ENCODE assay signal across 18 cellular contexts in genomic region chr4:131609039-131609438, GRCh38.
DNase-seq lines count a peak whose midpoint lies in the region; ATAC-seq and TF ChIP-seq lines count a peak whose summit lies in the region.
"Had no signal": no experiment of that assay in that cellular context is flagged by ENCODE, and none has a peak within 500 bp of the region (broad histone marks: within the 10 kb centered on the region; RNA-seq: fewer than 3 reads in every experiment).

No MANE protein-coding gene starts in this region.

- no peak overlapping the region for H4K91ac ChIP-seq in mesenchymal stem cell (ENCODE audit: low read length)

- H2BK5ac ChIP-seq in mesenchymal stem cell (ENCODE audit: low read depth, low read length, poor library complexity, severe bottlenecking), result no peak overlapping the region

- CTCF ChIA-PET in SK-N-SH (lab: Yijun Ruan, JAX), result interaction anchor here (0.6 kb wide), 1 partner anchor 513 kb away, joined by 3 read pairs; no protein-coding TSS in a partner anchor

- peaks cover 6% of the 10 kb centered on the region for H3K4me1 Mint-ChIP-seq in mesothelial cell of epicardium
- H3K4me1 Mint-ChIP-seq in stimulated activated memory B cell treated with anti-CD40 and anti-IgM and Interleukin-4, amounts not matched to agents 10 μg/mL and 1 μg/mL and 100 μg/mL, for 72 hours, result no peaks in the 10 kb centered on the region
- H3K4me1 Mint-ChIP-seq: CD8-positive, alpha-beta memory T cell had no signal

- no peak overlapping the region for H3K4me2 ChIP-seq in SK-N-SH
- H3K4me2 ChIP-seq in mesenchymal stem cell (ENCODE audit: low read length, poor library complexity, severe bottlenecking), result no peak overlapping the region
- H3K4me2 ChIP-seq: BLaER1 had no signal

- H3K14ac ChIP-seq in mesenchymal stem cell (ENCODE audit: low read length in 2 of 2), result no peak overlapping the region

- H4K8ac ChIP-seq in mesenchymal stem cell (ENCODE audit: low read length), result no peak overlapping the region

- POLR2A ChIA-PET in SK-N-SH (lab: Yijun Ruan, JAX), result no interaction called here

- no peak overlapping the region for H3K18ac ChIP-seq in mesenchymal stem cell (ENCODE audit: low read depth in 1 of 2, low read length in 2 of 2)

- H3F3A ChIP-seq in SK-N-SH (replicated peaks; ENCODE audit: insufficient read depth), result peaks cover 8% of the 10 kb centered on the region

- TF ChIP-seq CTCF in SK-N-SH (IDR thresholded peaks at IDR 0.05), result no peak
- TF ChIP-seq CTCF in choroid plexus epithelial cell (conservative IDR thresholded peaks at IDR 0.05; ENCODE audit: low read depth, low read length), result no peak
- no peak for TF ChIP-seq CTCF in fibroblast of pulmonary artery (IDR thresholded peaks at IDR 0.05; ENCODE audit: low read length, missing control alignments)
- TF ChIP-seq CTCF in mesothelial cell of epicardium (IDR thresholded peaks at IDR 0.05; ENCODE audit: unreplicated experiment), result no peak

- no peak for DNase-seq in SK-N-SH
- DNase-seq in choroid plexus epithelial cell (ENCODE audit: low read depth), result peak; percentile 24
- DNase-seq in fibroblast of pulmonary artery (ENCODE audit: low read depth), result peak; percentile 23
- DNase-seq in mesenchymal stem cell, result peak; percentile 3
- no peak for DNase-seq in mesothelial cell of epicardium (ENCODE audit: low spot score in 2 of 2, unreplicated experiment in 2 of 2)
- DNase-seq in NCI-H524 (lab: John Stamatoyannopoulos, UW), result no peak
- DNase-seq: AML-193; Caco-2; CD8-positive, alpha-beta memory T cell; DMS53; GF-D8; GM23248 had no signal

- H3K9me2 ChIP-seq in SK-N-SH, result no peaks in the 10 kb centered on the region

- no peak for TF ChIP-seq EP300 in SK-N-SH (IDR thresholded peaks at IDR 0.05; ENCODE audit: borderline replicate concordance in 1 of 2, low read depth in 1 of 2, low read length in 1 of 2)

- no peaks in the 10 kb centered on the region for H3K79me2 ChIP-seq in SK-N-SH (ENCODE audit: insufficient read depth)

- H3K4ac ChIP-seq in mesenchymal stem cell (ENCODE audit: low read depth in 1 of 2, low read length in 2 of 2), result no peak overlapping the region

- no peaks in the 10 kb centered on the region for H3K27me3 Mint-ChIP-seq in mesothelial cell of epicardium (ENCODE audit: low read depth)
- no peaks in the 10 kb centered on the region for H3K27me3 Mint-ChIP-seq in stimulated activated memory B cell treated with anti-CD40 and anti-IgM and Interleukin-4, amounts not matched to agents 10 μg/mL and 1 μg/mL and 100 μg/mL, for 72 hours
- H3K27me3 Mint-ChIP-seq: CD8-positive, alpha-beta memory T cell had no signal

- H4K20me1 ChIP-seq in SK-N-SH (ENCODE audit: insufficient read depth), result no peaks in the 10 kb centered on the region
- H4K20me1 ChIP-seq: BLaER1 had no signal

- H3K9me3 ChIP-seq in SK-N-SH, result no peaks in the 10 kb centered on the region
- H3K9me3 ChIP-seq in mesenchymal stem cell (ENCODE audit: control insufficient read depth, low read length), result no peaks in the 10 kb centered on the region
- H3K9me3 ChIP-seq: BLaER1, Caco-2 had no signal

- no peak overlapping the region for H2BK120ac ChIP-seq in mesenchymal stem cell (ENCODE audit: low read depth, low read length)

- no peaks in the 10 kb centered on the region for H3K36me3 Mint-ChIP-seq in mesothelial cell of epicardium
- no peaks in the 10 kb centered on the region for H3K36me3 Mint-ChIP-seq in stimulated activated memory B cell treated with anti-CD40 and anti-IgM and Interleukin-4, amounts not matched to agents 10 μg/mL and 1 μg/mL and 100 μg/mL, for 72 hours
- H3K36me3 Mint-ChIP-seq: CD8-positive, alpha-beta memory T cell had no signal

- no peak overlapping the region for H2BK12ac ChIP-seq in mesenchymal stem cell (ENCODE audit: low read length in 2 of 2)

- no peak overlapping the region for H3K4me3 Mint-ChIP-seq in mesothelial cell of epicardium
- H3K4me3 Mint-ChIP-seq in stimulated activated memory B cell treated with anti-CD40 and anti-IgM and Interleukin-4, amounts not matched to agents 10 μg/mL and 1 μg/mL and 100 μg/mL, for 72 hours, result no peak overlapping the region
- H3K4me3 Mint-ChIP-seq: CD8-positive, alpha-beta memory T cell had no signal

- H2AK5ac ChIP-seq in mesenchymal stem cell (ENCODE audit: low read length, severe bottlenecking), result no peak overlapping the region

- no peak overlapping the region for H2BK15ac ChIP-seq in mesenchymal stem cell (ENCODE audit: low read depth, poor library complexity, severe bottlenecking)

- no peaks in the 10 kb centered on the region for H3K27me3 ChIP-seq in SK-N-SH (ENCODE audit: insufficient read depth)
- no peaks in the 10 kb centered on the region for H3K27me3 ChIP-seq in mesenchymal stem cell (ENCODE audit: control insufficient read depth in 1 of 2, insufficient read depth in 1 of 2, low read length in 2 of 2)
- H3K27me3 ChIP-seq: BLaER1 had no signal

- no peak overlapping the region for H3K27ac Mint-ChIP-seq in mesothelial cell of epicardium
- no peak overlapping the region for H3K27ac Mint-ChIP-seq in stimulated activated memory B cell treated with anti-CD40 and anti-IgM and Interleukin-4, amounts not matched to agents 10 μg/mL and 1 μg/mL and 100 μg/mL, for 72 hours
- H3K27ac Mint-ChIP-seq: CD8-positive, alpha-beta memory T cell had no signal

- H3K4me3 ChIP-seq in SK-N-SH (ENCODE audit: low read depth in 2 of 2, low read length in 1 of 2) (no peak overlapping the region), choroid plexus epithelial cell (ENCODE audit: low read depth, low read length) (no peak overlapping the region), fibroblast of pulmonary artery (replicated peaks; ENCODE audit: low read depth, low read length) (no peak overlapping the region), mesenchymal stem cell (ENCODE audit: insufficient read depth in 1 of 2, low read depth in 1 of 2, low read length in 2 of 2) (no peak overlapping the region)
- H3K4me3 ChIP-seq: BLaER1, GM23248 had no signal

- H3K36me3 ChIP-seq in SK-N-SH (replicated peaks in 1 of 2; ENCODE audit: control insufficient read depth in 1 of 2, insufficient read depth in 2 of 2, low read length in 1 of 2), result no peaks in the 10 kb centered on the region
- no peaks in the 10 kb centered on the region for H3K36me3 ChIP-seq in mesenchymal stem cell (ENCODE audit: control insufficient read depth in 1 of 2, insufficient read depth in 2 of 2, low read depth in 1 of 2, low read length in 2 of 2)
- H3K36me3 ChIP-seq: BLaER1 had no signal

- no peaks in the 10 kb centered on the region for H3K79me1 ChIP-seq in mesenchymal stem cell (replicated peaks; ENCODE audit: low read length, poor library complexity, severe bottlenecking)

- peaks cover 0 to 5% of the 10 kb centered on the region in 2 experiments; a peak in 2 of 4 replicates for H3K4me1 ChIP-seq in SK-N-SH (ENCODE audit: control insufficient read depth in 1 of 2, insufficient read depth in 2 of 2, low read depth in 1 of 2, low read length in 1 of 2)
- H3K4me1 ChIP-seq in mesenchymal stem cell (ENCODE audit: control insufficient read depth, insufficient read depth, low read depth, low read length), result no peaks in the 10 kb centered on the region
- H3K4me1 ChIP-seq: BLaER1, Caco-2 had no signal

- H3K9ac ChIP-seq in SK-N-SH, result no peak overlapping the region
- H3K9ac ChIP-seq in mesenchymal stem cell (ENCODE audit: low read length), result no peak overlapping the region
- H3K9ac ChIP-seq: BLaER1, GM23248 had no signal

- H3K27ac ChIP-seq in SK-N-SH (ENCODE audit: low read depth in 2 of 2, low read length in 1 of 2), result peak overlapping the region in 1 of 2 experiments; percentile 87; a peak in 1 of 4 replicates
- no peak overlapping the region for H3K27ac ChIP-seq in mesenchymal stem cell (ENCODE audit: low read length, poor library complexity, severe bottlenecking)
- H3K27ac ChIP-seq: 22Rv1, BLaER1, GM23248, HL-60 had no signal

- TF ChIP-seq RAD21 in SK-N-SH (IDR thresholded peaks at IDR 0.05; ENCODE audit: low read length), result no peak

- H2AFZ ChIP-seq in SK-N-SH (ENCODE audit: low read depth), result no peak overlapping the region
- no peak overlapping the region for H2AFZ ChIP-seq in mesenchymal stem cell (ENCODE audit: low read depth, low read length)
- H2AFZ ChIP-seq: GM23248 had no signal

- no peak overlapping the region for H3K23ac ChIP-seq in mesenchymal stem cell (ENCODE audit: low read length in 2 of 2)

- no peaks in the 10 kb centered on the region for H3K9me3 Mint-ChIP-seq in mesothelial cell of epicardium
- H3K9me3 Mint-ChIP-seq in stimulated activated memory B cell treated with anti-CD40 and anti-IgM and Interleukin-4, amounts not matched to agents 10 μg/mL and 1 μg/mL and 100 μg/mL, for 72 hours, result peaks cover 3% of the 10 kb centered on the region

- ATAC-seq in SK-N-SH treated with all-trans-retinoic acid at 6 μM for 48 hours, result no peak
- no peak for ATAC-seq in stimulated activated memory B cell treated with anti-CD40 and anti-IgM and Interleukin-4, amounts not matched to agents 10 μg/mL and 1 μg/mL and 100 μg/mL, for 72 hours
- ATAC-seq: HCT116 had no signal

TF ChIP-seq in SK-N-SH, 30 proteins besides CTCF, POLR2A, EP300 and RAD21 (continues in another document):
- TF ChIP-seq, protein P1, sequence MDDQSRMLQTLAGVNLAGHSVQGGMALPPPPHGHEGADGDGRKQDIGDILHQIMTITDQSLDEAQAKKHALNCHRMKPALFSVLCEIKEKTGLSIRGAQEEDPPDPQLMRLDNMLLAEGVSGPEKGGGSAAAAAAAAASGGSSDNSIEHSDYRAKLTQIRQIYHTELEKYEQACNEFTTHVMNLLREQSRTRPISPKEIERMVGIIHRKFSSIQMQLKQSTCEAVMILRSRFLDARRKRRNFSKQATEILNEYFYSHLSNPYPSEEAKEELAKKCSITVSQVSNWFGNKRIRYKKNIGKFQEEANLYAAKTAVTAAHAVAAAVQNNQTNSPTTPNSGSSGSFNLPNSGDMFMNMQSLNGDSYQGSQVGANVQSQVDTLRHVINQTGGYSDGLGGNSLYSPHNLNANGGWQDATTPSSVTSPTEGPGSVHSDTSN (IDR thresholded peaks at IDR 0.05), result peak; percentile 70
- TF ChIP-seq MXI1 (IDR thresholded peaks at IDR 0.05; ENCODE audit: low read depth, low read length) (no peak), NFIC (IDR thresholded peaks at IDR 0.05; ENCODE audit: borderline replicate concordance) (no peak), RFX5 (IDR thresholded peaks at IDR 0.05; ENCODE audit: low read length) (no peak)

TF ChIP-seq in SK-N-SH treated with all-trans-retinoic acid at 6 μM for 48 hours, 23 proteins besides CTCF, POLR2A, EP300 and RAD21 (continues in another document):
- TF ChIP-seq TOX (CRISPR knock-in tag; IDR thresholded peaks at IDR 0.05; ENCODE audit: borderline replicate concordance), result no peak
- TF ChIP-seq OSR1 (CRISPR knock-in tag; IDR thresholded peaks at IDR 0.05), result no peak
- TF ChIP-seq ZFP3 (CRISPR knock-in tag; IDR thresholded peaks at IDR 0.05), result no peak
- TF ChIP-seq ZFP30 (CRISPR knock-in tag; IDR thresholded peaks at IDR 0.05), result no peak
- no peak for TF ChIP-seq ARNTL (CRISPR knock-in tag; IDR thresholded peaks at IDR 0.05; ENCODE audit: borderline replicate concordance, low read depth)
- TF ChIP-seq ZNF565 (CRISPR knock-in tag; conservative IDR thresholded peaks at IDR 0.05; ENCODE audit: low read depth), result no peak

Comparison
In these comparisons a context has a peak if more than half of its experiments do, and no peak if none do; other contexts are left out.
1. DNase-seq: peak in choroid plexus epithelial cell (single experiment), fibroblast of pulmonary artery (single experiment) and mesenchymal stem cell (single experiment); none in SK-N-SH (single experiment), mesothelial cell of epicardium (0 of 2) and NCI-H524 (0 of 2).